8 cellular contexts compared by ENCODE assay signal in genomic region chrX:111100191-111100590, GRCh38. TPM values are rescaled to one million over a fixed set of nuclear protein-coding genes. Genes with fewer than 3 reads are reported as not detected.
DNase-seq lines count a peak whose midpoint lies in the region; ATAC-seq and TF ChIP-seq lines count a peak whose summit lies in the region.

No MANE protein-coding gene starts in this region.

- intact Hi-C loops in CD8-positive, alpha-beta T cell (cut with DNase I, micrococcal nuclease) = loop anchor here in 1 of 2 experiments (2.0 to 10.0 kb wide), 2 partner anchors 105 to 645 kb away; no protein-coding TSS in a partner anchor

- TF ChIP-seq CTCF in CD8-positive, alpha-beta T cell (IDR thresholded peaks at IDR 0.05) = peak; percentile 31
- peak; percentile 48 for TF ChIP-seq CTCF in astrocyte of the spinal cord (IDR thresholded peaks at IDR 0.05; ENCODE audit: low read depth, low read length)

- no peak overlapping the region for H3K27ac Mint-ChIP-seq in CD8-positive, alpha-beta T cell

- no peak overlapping the region for H3K27ac ChIP-seq in CD8-positive, alpha-beta T cell (ENCODE audit: low read depth, low read length)

- no peaks in the 10 kb centered on the region for H3K27me3 ChIP-seq in CD8-positive, alpha-beta T cell (ENCODE audit: insufficient read depth, low read length)

- H3K4me1 ChIP-seq in CD8-positive, alpha-beta T cell (ENCODE audit: insufficient read depth, low read length) = no peaks in the 10 kb centered on the region

- H3K9me3 Mint-ChIP-seq in CD8-positive, alpha-beta T cell = no peaks in the 10 kb centered on the region

- H3K36me3 ChIP-seq in CD8-positive, alpha-beta T cell (ENCODE audit: insufficient read depth, low read length) = no peaks in the 10 kb centered on the region

- no peak for TF ChIP-seq POLR2A in GM18505 (IDR thresholded peaks at IDR 0.05; ENCODE audit: borderline replicate concordance, extremely low read depth, insufficient read depth, insufficient read length)

- in situ Hi-C loops in astrocyte of the spinal cord (cut with HindIII; ENCODE audit: low sequenced_read_pairs) = no loop called here

- peak in 2 of 7 experiments; percentile 16 to 22 for DNase-seq in CD8-positive, alpha-beta T cell
- DNase-seq in NCI-H460 (ENCODE audit: extremely low read depth, low read depth) (peak; percentile 64), astrocyte of the spinal cord (ENCODE audit: low read depth, low spot score) (peak; percentile 35), left kidney (ENCODE audit: low read depth, low spot score) (peak; percentile 62)
- no peak for DNase-seq in NK-92 treated with Interleukin-12 subunit alpha and Interleukin-12 subunit beta, amount 100 ng/mL, for 24 hours (lab: John Stamatoyannopoulos, UW)

- H3K4me3 Mint-ChIP-seq in CD8-positive, alpha-beta T cell = no peak overlapping the region

- H3K36me3 Mint-ChIP-seq in CD8-positive, alpha-beta T cell = no peaks in the 10 kb centered on the region

- ATAC-seq in CD8-positive, alpha-beta T cell = no peak
- peak; percentile 59 for ATAC-seq in GM18505 (IDR thresholded peaks at IDR 0.05; ENCODE audit: unreplicated experiment)
- peak; percentile 73 for ATAC-seq in HG03060 (IDR thresholded peaks at IDR 0.05; ENCODE audit: low read depth, unreplicated experiment)
- ATAC-seq in HG03196 (IDR thresholded peaks at IDR 0.05; ENCODE audit: unreplicated experiment) = no peak

- CTCF ChIA-PET in CD8-positive, alpha-beta T cell (lab: Charles Lee) = interaction anchor here (0.6 to 1.1 kb wide), 5 partner anchors 10 to 109 kb away, joined by 3 to 10 read pairs (median 6); no protein-coding TSS in a partner anchor

- peaks cover 9% of the 10 kb centered on the region for H3K27me3 Mint-ChIP-seq in CD8-positive, alpha-beta T cell (ENCODE audit: low read depth)

- H3K4me1 Mint-ChIP-seq in CD8-positive, alpha-beta T cell (ENCODE audit: low read depth) = peaks cover 14% of the 10 kb centered on the region

- POLR2A ChIA-PET in CD8-positive, alpha-beta T cell (lab: Charles Lee) = no interaction called here

- H3K9me3 ChIP-seq in CD8-positive, alpha-beta T cell (ENCODE audit: low read length) = no peaks in the 10 kb centered on the region

- H3K4me3 ChIP-seq in CD8-positive, alpha-beta T cell (ENCODE audit: low read depth, low read length) = no peak overlapping the region
- no peak overlapping the region for H3K4me3 ChIP-seq in astrocyte of the spinal cord (ENCODE audit: low read depth, low read length)

RNA-seq across cellular contexts. Expression of gene PAK3, which starts 4.2 kb away (rescaled TPM):
- total RNA-seq in CD8-positive, alpha-beta T cell = under 1 TPM; 0.49 to 0.72 TPM
- total RNA-seq in NCI-H460 (2014; rRNA removed; shearing (Covaris generic)) = 57.4 and 73.3 TPM in 2 replicates
- polyA plus RNA-seq in NCI-H460 (2014; cell fraction: nucleus; rRNA removed) = 37.3 and 40.3 TPM in 2 replicates

Comparison
In these comparisons a context has a peak if more than half of its experiments do, and no peak if none do; other contexts are left out.
1. ATAC-seq: peak in GM18505 (single experiment) and HG03060 (single experiment); none in CD8-positive, alpha-beta T cell (single experiment) and HG03196 (single experiment).
2. RNA of gene PAK3, which starts 4.2 kb away (total RNA-seq): 57.4 to 73.3 TPM in NCI-H460; 0.49 to 0.72 TPM in CD8-positive, alpha-beta T cell; every median in the first group is over 10 times any median in the second.